Comparison of ENCODE assay signal across 34 cellular contexts in the genomic region with DNA sequence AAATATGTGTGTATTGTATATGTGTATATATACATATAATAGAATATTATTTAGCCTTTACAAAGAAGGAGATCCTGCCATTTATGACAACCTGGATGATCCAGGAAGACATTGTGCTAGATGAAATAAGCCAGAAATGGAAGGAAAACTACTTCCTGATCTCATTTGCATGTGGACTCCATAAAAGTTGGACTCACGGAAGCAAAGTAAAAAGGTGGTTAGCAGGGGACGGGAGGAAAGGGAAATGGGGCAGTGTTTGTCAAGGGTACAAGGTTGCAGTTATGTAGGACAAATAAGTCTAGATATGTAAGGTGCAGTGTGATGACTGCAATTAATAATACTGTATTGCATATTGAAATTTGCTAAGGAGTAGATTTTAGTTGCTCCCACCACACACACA.
DNase-seq lines count a peak whose midpoint lies in the region; ATAC-seq, FAIRE-seq and TF ChIP-seq lines count a peak whose summit lies in the region.
"Had no signal": no experiment of that assay in that cellular context is flagged by ENCODE, and none has a peak within 500 bp of the region (broad histone marks: within the 10 kb centered on the region; RNA-seq: fewer than 3 reads in every experiment).

No MANE protein-coding gene starts in this region.

- H3K9me3 Mint-ChIP-seq in endothelial cell (ENCODE audit: unreplicated experiment) = peaks cover under 1% of the 10 kb centered on the region
- H3K9me3 Mint-ChIP-seq: CD4-positive, alpha-beta T cell; CD4-positive, CD25-positive, alpha-beta regulatory T cell; CD8-positive, alpha-beta memory T cell; CD8-positive, alpha-beta T cell had no signal

- no peak for DNase-seq in left colon
- no peak for DNase-seq in mucosa of descending colon
- DNase-seq in pancreas = no peak
- no peak for DNase-seq in endothelial cell (ENCODE audit: low spot score)
- no peak for DNase-seq in foreskin melanocyte
- DNase-seq: 8988T; ACHN; AML-193; BE2C; C1 segment of cervical spinal cord; Caco-2; Calu3; CD4-positive, alpha-beta memory T cell; CD4-positive, alpha-beta T cell; CD4-positive, CD25-positive, alpha-beta regulatory T cell; CD8-positive, alpha-beta memory T cell; CD8-positive, alpha-beta T cell; COR-L47; DMS 273 treated with DMSO at 0.1 percent for 48 hours; DMS153; DMS53; DMS79; DMS79 treated with DMSO at 0.1 percent for 48 hours; DND-41; EL had no signal

- H3K4me3 ChIP-seq in mucosa of descending colon (no peak overlapping the region), pancreas (no peak overlapping the region)
- H3K4me3 ChIP-seq: A549; BLaER1; BLaER1 treated with 17β-estradiol and CSF1 and Interleukin-3, amounts not matched to agents 10 nM and 100 nM had no signal

- H3K4me1 ChIP-seq in mucosa of descending colon (ENCODE audit: low read depth) (no peaks in the 10 kb centered on the region), pancreas (no peaks in the 10 kb centered on the region)
- H3K4me1 ChIP-seq: A549; BE2C; BLaER1; BLaER1 treated with 17β-estradiol and CSF1 and Interleukin-3, amounts not matched to agents 10 nM and 100 nM; Caco-2 had no signal

- no peak for TF ChIP-seq CTCF in mucosa of descending colon (IDR thresholded peaks at IDR 0.05)
- TF ChIP-seq CTCF in pancreas (IDR thresholded peaks at IDR 0.05) = no peak
- TF ChIP-seq CTCF in endothelial cell (IDR thresholded peaks at IDR 0.05; ENCODE audit: unreplicated experiment) = no peak

- no peaks in the 10 kb centered on the region for H3K36me3 Mint-ChIP-seq in endothelial cell (ENCODE audit: low read depth, unreplicated experiment)
- H3K36me3 Mint-ChIP-seq: CD14-positive monocyte; CD4-positive, alpha-beta memory T cell; CD4-positive, CD25-positive, alpha-beta regulatory T cell; CD8-positive, alpha-beta memory T cell; CD8-positive, alpha-beta T cell had no signal

- H3K27ac ChIP-seq in pancreas = no peak overlapping the region
- H3K27ac ChIP-seq: 22Rv1; A549; BLaER1; BLaER1 treated with 17β-estradiol and CSF1 and Interleukin-3, amounts not matched to agents 10 nM and 100 nM; C4-2B had no signal

- no peaks in the 10 kb centered on the region for H3K27me3 Mint-ChIP-seq in endothelial cell (ENCODE audit: unreplicated experiment)
- H3K27me3 Mint-ChIP-seq: B cell; CD4-positive, alpha-beta T cell; CD4-positive, CD25-positive, alpha-beta regulatory T cell; CD8-positive, alpha-beta memory T cell had no signal

- peak; percentile 51 for FAIRE-seq in pancreas (lab: Jason Lieb, UNC)
- FAIRE-seq: A549, D721Med had no signal

- no peaks in the 10 kb centered on the region for H3K36me3 ChIP-seq in mucosa of descending colon (ENCODE audit: low read depth)
- no peaks in the 10 kb centered on the region for H3K36me3 ChIP-seq in pancreas
- H3K36me3 ChIP-seq: BE2C; BLaER1; BLaER1 treated with 17β-estradiol and CSF1 and Interleukin-3, amounts not matched to agents 10 nM and 100 nM had no signal

- no peaks in the 10 kb centered on the region for H3K27me3 ChIP-seq in pancreas
- H3K27me3 ChIP-seq: BE2C; BLaER1; BLaER1 treated with 17β-estradiol and CSF1 and Interleukin-3, amounts not matched to agents 10 nM and 100 nM had no signal

- intact Hi-C loops in left colon (cut with DNase I, micrococcal nuclease) (loop anchor here in 1 of 2 donors (5.0 to 10.0 kb wide), 3 partner anchors 540 to 1050 kb away; partner anchors contain the start of gene NPY1R), mucosa of descending colon (cut with DNase I, micrococcal nuclease) (no loop called here), pancreas (cut with DNase I) (loop anchor here in 2 of 3 donors (10.0 kb wide), 1 partner anchor 840 kb away; the partner anchor contains the start of gene NPY1R (in 2 of the 2))

- H3K27ac Mint-ChIP-seq in endothelial cell (ENCODE audit: unreplicated experiment) = no peak overlapping the region
- H3K27ac Mint-ChIP-seq: B cell; CD14-positive monocyte; CD4-positive, alpha-beta T cell; CD4-positive, CD25-positive, alpha-beta regulatory T cell; CD8-positive, alpha-beta memory T cell; CD8-positive, alpha-beta T cell had no signal

- ATAC-seq in left colon (peak; percentile 60), mucosa of descending colon (peak; percentile 62), pancreas (no peak), GM18502 (IDR thresholded peaks at IDR 0.05; ENCODE audit: poor library complexity, unreplicated experiment) (no peak)
- ATAC-seq: A549; CD8-positive, alpha-beta T cell had no signal

- H3K9me3 ChIP-seq in mucosa of descending colon (no peaks in the 10 kb centered on the region), pancreas (no peaks in the 10 kb centered on the region)
- H3K9me3 ChIP-seq: A549, BE2C, Caco-2 had no signal

- H3K4me1 Mint-ChIP-seq in endothelial cell (ENCODE audit: unreplicated experiment) = no peaks in the 10 kb centered on the region
- H3K4me1 Mint-ChIP-seq: B cell; CD14-positive monocyte; CD4-positive, alpha-beta memory T cell; CD4-positive, CD25-positive, alpha-beta regulatory T cell; CD8-positive, alpha-beta memory T cell had no signal

- H3K4me3 Mint-ChIP-seq in endothelial cell (ENCODE audit: unreplicated experiment) = no peak overlapping the region
- H3K4me3 Mint-ChIP-seq: B cell; CD14-positive monocyte; CD4-positive, alpha-beta memory T cell; CD4-positive, alpha-beta T cell; CD4-positive, CD25-positive, alpha-beta regulatory T cell; CD8-positive, alpha-beta memory T cell; CD8-positive, alpha-beta T cell had no signal

- 42 to 65% methylated on average over 2 of the region's 2 CpGs for WGBS in pancreas, 2 donors

Comparison
In these comparisons a context has a peak if more than half of its experiments do, and no peak if none do; other contexts are left out.
1. ATAC-seq: peak in left colon (single experiment) and mucosa of descending colon (single experiment); none in pancreas (0 of 4) and GM18502 (single experiment).
2. intact Hi-C loops: an anchor here in pancreas (10.0 kb wide); none called in mucosa of descending colon.